Comparison of ENCODE assay signal across 2 cellular contexts in the genomic region with DNA sequence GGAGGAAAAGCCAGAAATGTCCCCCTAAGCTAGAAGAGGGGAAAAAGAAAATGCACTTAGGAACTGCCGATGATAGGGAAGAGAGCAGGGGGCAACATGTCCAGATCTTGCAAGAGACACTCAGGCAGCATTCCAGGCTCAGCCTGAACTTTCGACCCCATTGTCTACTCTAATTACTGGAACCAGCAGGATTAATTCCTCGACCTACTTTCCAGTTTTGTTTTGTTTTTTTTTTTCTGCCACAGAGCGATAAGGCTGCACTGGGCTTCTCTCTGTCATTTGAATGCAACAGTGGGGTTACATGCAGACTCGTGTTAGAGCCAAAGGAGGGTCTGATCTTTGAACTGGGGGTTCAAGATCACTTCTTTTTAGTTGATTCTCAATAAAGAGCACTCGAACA.
TF ChIP-seq lines count a peak whose summit lies in the region.

No MANE protein-coding gene starts in this region.

TF ChIP-seq in HCT116, 20 proteins besides CTCF, POLR2A, EP300 and RAD21 (continued from another document):
- TF ChIP-seq, protein P1, sequence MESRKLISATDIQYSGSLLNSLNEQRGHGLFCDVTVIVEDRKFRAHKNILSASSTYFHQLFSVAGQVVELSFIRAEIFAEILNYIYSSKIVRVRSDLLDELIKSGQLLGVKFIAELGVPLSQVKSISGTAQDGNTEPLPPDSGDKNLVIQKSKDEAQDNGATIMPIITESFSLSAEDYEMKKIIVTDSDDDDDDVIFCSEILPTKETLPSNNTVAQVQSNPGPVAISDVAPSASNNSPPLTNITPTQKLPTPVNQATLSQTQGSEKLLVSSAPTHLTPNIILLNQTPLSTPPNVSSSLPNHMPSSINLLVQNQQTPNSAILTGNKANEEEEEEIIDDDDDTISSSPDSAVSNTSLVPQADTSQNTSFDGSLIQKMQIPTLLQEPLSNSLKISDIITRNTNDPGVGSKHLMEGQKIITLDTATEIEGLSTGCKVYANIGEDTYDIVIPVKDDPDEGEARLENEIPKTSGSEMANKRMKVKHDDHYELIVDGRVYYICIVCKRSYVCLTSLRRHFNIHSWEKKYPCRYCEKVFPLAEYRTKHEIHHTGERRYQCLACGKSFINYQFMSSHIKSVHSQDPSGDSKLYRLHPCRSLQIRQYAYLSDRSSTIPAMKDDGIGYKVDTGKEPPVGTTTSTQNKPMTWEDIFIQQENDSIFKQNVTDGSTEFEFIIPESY (IDR thresholded peaks at IDR 0.05; ENCODE audit: extremely low read depth, insufficient replicate concordance, low read length), result no peak
- TF ChIP-seq SP1 (IDR thresholded peaks at IDR 0.05; ENCODE audit: low read depth) (no peak), SRF (IDR thresholded peaks at IDR 0.05; ENCODE audit: low read depth) (no peak), ZNF274 (IDR thresholded peaks at IDR 0.05; ENCODE audit: low read depth, low read length) (no peak), ELF1 (IDR thresholded peaks at IDR 0.05; ENCODE audit: borderline replicate concordance, low read depth) (no peak), SIN3A (IDR thresholded peaks at IDR 0.05; ENCODE audit: low read depth) (no peak), JUND (IDR thresholded peaks at IDR 0.05) (no peak), YY1 (IDR thresholded peaks at IDR 0.05; ENCODE audit: extremely low read depth, insufficient replicate concordance, low read depth, low read length) (no peak), FOSL1 (IDR thresholded peaks at IDR 0.05; ENCODE audit: low read depth) (no peak), ZFX (IDR thresholded peaks at IDR 0.05) (no peak), EZH2phosphoT487 (IDR thresholded peaks at IDR 0.05; ENCODE audit: borderline replicate concordance) (no peak), POLR2AphosphoS5 (IDR thresholded peaks at IDR 0.05; ENCODE audit: low read depth, low read length) (no peak), CBX3 (IDR thresholded peaks at IDR 0.05; ENCODE audit: low read depth) (no peak)

TF ChIP-seq in WTC11, 78 proteins besides CTCF, POLR2A, EP300 and RAD21 (continued from another document):
- TF ChIP-seq, protein P2, sequence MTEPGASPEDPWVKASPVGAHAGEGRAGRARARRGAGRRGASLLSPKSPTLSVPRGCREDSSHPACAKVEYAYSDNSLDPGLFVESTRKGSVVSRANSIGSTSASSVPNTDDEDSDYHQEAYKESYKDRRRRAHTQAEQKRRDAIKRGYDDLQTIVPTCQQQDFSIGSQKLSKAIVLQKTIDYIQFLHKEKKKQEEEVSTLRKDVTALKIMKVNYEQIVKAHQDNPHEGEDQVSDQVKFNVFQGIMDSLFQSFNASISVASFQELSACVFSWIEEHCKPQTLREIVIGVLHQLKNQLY (CRISPR knock-in tag; IDR thresholded peaks at IDR 0.05), result no peak
- TF ChIP-seq NR2C2 (CRISPR knock-in tag; IDR thresholded peaks at IDR 0.05) (no peak), HMGA2 (CRISPR knock-in tag; IDR thresholded peaks at IDR 0.05) (no peak), TP53 (CRISPR knock-in tag; IDR thresholded peaks at IDR 0.05) (no peak), KAT7 (CRISPR knock-in tag; IDR thresholded peaks at IDR 0.05; ENCODE audit: borderline replicate concordance) (no peak), ZNF671 (CRISPR knock-in tag; IDR thresholded peaks at IDR 0.05) (no peak), MXD4 (CRISPR knock-in tag; IDR thresholded peaks at IDR 0.05; ENCODE audit: borderline replicate concordance) (no peak), ZNF138 (CRISPR knock-in tag; conservative IDR thresholded peaks at IDR 0.05) (no peak)
- TF ChIP-seq, protein P3, sequence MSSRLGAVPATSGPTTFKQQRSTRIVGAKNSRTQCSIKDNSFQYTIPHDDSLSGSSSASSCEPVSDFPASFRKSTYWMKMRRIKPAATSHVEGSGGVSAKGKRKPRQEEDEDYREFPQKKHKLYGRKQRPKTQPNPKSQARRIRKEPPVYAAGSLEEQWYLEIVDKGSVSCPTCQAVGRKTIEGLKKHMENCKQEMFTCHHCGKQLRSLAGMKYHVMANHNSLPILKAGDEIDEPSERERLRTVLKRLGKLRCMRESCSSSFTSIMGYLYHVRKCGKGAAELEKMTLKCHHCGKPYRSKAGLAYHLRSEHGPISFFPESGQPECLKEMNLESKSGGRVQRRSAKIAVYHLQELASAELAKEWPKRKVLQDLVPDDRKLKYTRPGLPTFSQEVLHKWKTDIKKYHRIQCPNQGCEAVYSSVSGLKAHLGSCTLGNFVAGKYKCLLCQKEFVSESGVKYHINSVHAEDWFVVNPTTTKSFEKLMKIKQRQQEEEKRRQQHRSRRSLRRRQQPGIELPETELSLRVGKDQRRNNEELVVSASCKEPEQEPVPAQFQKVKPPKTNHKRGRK (CRISPR knock-in tag; IDR thresholded peaks at IDR 0.05; ENCODE audit: borderline replicate concordance), result no peak
- TF ChIP-seq, protein P4, sequence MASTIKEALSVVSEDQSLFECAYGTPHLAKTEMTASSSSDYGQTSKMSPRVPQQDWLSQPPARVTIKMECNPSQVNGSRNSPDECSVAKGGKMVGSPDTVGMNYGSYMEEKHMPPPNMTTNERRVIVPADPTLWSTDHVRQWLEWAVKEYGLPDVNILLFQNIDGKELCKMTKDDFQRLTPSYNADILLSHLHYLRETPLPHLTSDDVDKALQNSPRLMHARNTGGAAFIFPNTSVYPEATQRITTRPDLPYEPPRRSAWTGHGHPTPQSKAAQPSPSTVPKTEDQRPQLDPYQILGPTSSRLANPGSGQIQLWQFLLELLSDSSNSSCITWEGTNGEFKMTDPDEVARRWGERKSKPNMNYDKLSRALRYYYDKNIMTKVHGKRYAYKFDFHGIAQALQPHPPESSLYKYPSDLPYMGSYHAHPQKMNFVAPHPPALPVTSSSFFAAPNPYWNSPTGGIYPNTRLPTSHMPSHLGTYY (CRISPR knock-in tag; IDR thresholded peaks at IDR 0.05), result no peak
